In the genomic region with DNA sequence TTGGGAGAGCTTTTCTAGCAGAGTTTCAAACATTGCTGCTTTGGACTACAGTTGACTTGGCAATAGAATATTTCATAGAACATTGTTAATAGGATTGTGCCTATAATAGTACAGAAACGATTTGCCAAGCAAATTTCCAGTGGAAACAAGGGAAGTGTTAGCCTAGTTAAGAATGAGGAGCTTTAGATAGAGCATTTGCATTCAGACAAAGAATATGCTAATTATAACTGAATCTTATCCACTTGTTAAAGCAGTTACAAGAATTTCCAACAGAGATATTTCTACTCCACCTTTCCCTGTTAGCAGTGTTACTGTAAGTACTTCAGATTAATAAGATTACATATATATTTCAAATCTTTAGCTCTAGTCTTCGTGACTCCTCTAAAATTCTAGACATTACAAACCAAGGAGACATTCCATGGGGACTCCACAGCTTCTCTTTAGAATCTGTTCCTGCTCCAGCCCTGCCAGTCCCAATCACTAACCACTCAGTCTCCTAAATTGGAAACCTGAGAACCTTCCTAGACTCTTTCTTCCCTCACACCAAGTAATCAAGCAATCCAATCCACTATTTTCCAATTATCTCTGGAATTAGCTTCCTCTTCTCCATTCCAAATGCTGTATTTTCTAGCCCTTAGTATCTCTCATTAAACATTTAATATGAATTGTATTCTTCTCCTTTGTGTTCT, we compare ENCODE assay signal across 18 cellular contexts.
"Had no signal": no experiment of that assay in that cellular context is flagged by ENCODE, and none has a peak within 500 bp of the region (broad histone marks: within the 10 kb centered on the region; RNA-seq: fewer than 3 reads in every experiment).

No MANE protein-coding gene starts in this region.

- H3K36me3 Mint-ChIP-seq: naive thymus-derived CD8-positive, alpha-beta T cell; stimulated activated memory B cell treated with anti-CD40 and anti-IgM and Interleukin-4, amounts not matched to agents 10 μg/mL and 1 μg/mL and 100 μg/mL, for 72 hours had no signal

- H3K9me3 ChIP-seq: esophagus squamous epithelium, gastroesophageal sphincter, mucosa of descending colon, neutrophil, psoas muscle, right lobe of liver, tibial artery, upper lobe of left lung, vagina had no signal

- H3K9me3 Mint-ChIP-seq: stimulated activated memory B cell treated with anti-CD40 and anti-IgM and Interleukin-4, amounts not matched to agents 10 μg/mL and 1 μg/mL and 100 μg/mL, for 72 hours had no signal

- H3K4me1 ChIP-seq: esophagus squamous epithelium, gastroesophageal sphincter, psoas muscle, right lobe of liver, tibial artery, upper lobe of left lung, vagina had no signal

- H3K4me3 ChIP-seq: esophagus squamous epithelium, gastroesophageal sphincter, mucosa of descending colon, psoas muscle, right lobe of liver, tibial artery, upper lobe of left lung, vagina had no signal

- H3K4me3 Mint-ChIP-seq: naive thymus-derived CD8-positive, alpha-beta T cell; stimulated activated memory B cell treated with anti-CD40 and anti-IgM and Interleukin-4, amounts not matched to agents 10 μg/mL and 1 μg/mL and 100 μg/mL, for 72 hours; stimulated activated naive CD8-positive, alpha-beta T cell treated with anti-CD3 and anti-CD28 coated beads, Interleukin-15, Interleukin-2, amounts not matched to agents 100 ng/mL and 50 ng/mL, for 24 hours had no signal

- H3K27ac ChIP-seq: epithelial cell of prostate, esophagus squamous epithelium, gastroesophageal sphincter, neutrophil, psoas muscle, right lobe of liver, tibial artery, upper lobe of left lung, vagina had no signal

- H3K27me3 Mint-ChIP-seq: stimulated activated memory B cell treated with anti-CD40 and anti-IgM and Interleukin-4, amounts not matched to agents 10 μg/mL and 1 μg/mL and 100 μg/mL, for 72 hours; stimulated activated naive CD8-positive, alpha-beta T cell treated with anti-CD3 and anti-CD28 coated beads, Interleukin-15, Interleukin-2, amounts not matched to agents 100 ng/mL and 50 ng/mL, for 24 hours had no signal

- ATAC-seq: gastroesophageal sphincter; mucosa of descending colon; naive thymus-derived CD8-positive, alpha-beta T cell; psoas muscle; right lobe of liver; stimulated activated memory B cell treated with anti-CD40 and anti-IgM and Interleukin-4, amounts not matched to agents 10 μg/mL and 1 μg/mL and 100 μg/mL, for 72 hours had no signal

- H3K27me3 ChIP-seq: esophagus squamous epithelium, gastroesophageal sphincter, neutrophil, right lobe of liver, tibial artery, upper lobe of left lung, vagina had no signal

- H3K4me1 Mint-ChIP-seq: naive thymus-derived CD8-positive, alpha-beta T cell; stimulated activated memory B cell treated with anti-CD40 and anti-IgM and Interleukin-4, amounts not matched to agents 10 μg/mL and 1 μg/mL and 100 μg/mL, for 72 hours had no signal

- H3K36me3 ChIP-seq: esophagus squamous epithelium, gastroesophageal sphincter, neutrophil, right lobe of liver, tibial artery, upper lobe of left lung, vagina had no signal

- DNase-seq: effector memory CD4-positive, alpha-beta T cell; esophagus squamous epithelium; foreskin fibroblast; glutamatergic neuron; mucosa of descending colon; naive thymus-derived CD8-positive, alpha-beta T cell; psoas muscle; retina; right lobe of liver; stimulated activated CD4-positive, alpha-beta T cell treated with anti-CD3 and anti-CD28 coated beads, Interleukin-4, amount 100 ng/mL, for 24 hours; tibial artery; upper lobe of left lung had no signal

- H3K27ac Mint-ChIP-seq: naive thymus-derived CD8-positive, alpha-beta T cell; stimulated activated memory B cell treated with anti-CD40 and anti-IgM and Interleukin-4, amounts not matched to agents 10 μg/mL and 1 μg/mL and 100 μg/mL, for 72 hours; stimulated activated naive CD8-positive, alpha-beta T cell treated with anti-CD3 and anti-CD28 coated beads, Interleukin-15, Interleukin-2, amounts not matched to agents 100 ng/mL and 50 ng/mL, for 24 hours had no signal
